ENCODE assay signal across 8 cellular contexts in the genomic region with DNA sequence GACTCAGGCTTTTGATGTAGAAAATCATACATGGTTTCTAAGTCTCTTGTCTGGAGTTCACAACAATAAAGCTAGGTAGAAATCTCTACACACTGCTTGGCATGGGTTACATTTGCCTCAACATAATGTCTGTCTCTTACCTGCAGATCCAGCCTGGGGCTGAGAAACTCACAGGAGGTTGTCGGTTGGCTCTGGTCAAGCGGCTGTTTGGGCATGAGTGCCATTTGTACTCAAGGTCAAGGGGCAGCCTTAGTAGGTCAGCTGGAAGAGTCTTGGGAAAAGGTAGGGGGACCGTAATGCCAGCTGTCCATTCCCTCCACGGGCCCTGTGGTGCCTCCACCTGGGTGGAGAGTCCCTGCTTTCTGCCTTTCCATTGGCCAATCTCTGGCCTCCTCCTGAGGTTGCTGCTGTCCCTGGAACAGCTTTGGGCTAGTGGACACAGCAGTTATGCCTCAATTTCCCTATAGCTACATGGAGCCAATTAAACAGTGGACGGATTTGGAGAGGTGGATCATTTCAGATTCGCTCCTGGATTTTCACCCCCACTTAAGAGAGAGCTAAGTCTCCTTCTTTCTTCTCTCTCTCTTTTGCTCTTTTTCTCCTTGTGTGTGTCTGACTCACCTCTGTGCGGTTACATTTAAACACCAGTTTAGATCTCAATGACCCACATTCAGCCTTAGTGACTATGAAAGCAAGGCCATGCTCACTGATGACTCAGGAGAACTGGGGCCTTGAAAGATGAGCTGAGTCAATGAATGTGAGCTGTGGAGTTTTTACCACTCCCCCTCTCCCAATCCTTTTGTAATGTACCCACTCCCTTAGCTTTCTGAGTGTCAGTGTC.
A peak's percentile ranks its signal among the peaks of the same experiment; 100 is the strongest.
DNase-seq lines count a peak whose midpoint lies in the region; ATAC-seq and TF ChIP-seq lines count a peak whose summit lies in the region.

No MANE protein-coding gene starts in this region.

- intact Hi-C loops in activated T-helper 1 cell treated with anti-CD3 and anti-CD28 coated beads, Interleukin-12 subunit alpha, Interleukin-12 subunit beta, Interleukin-2, Interleukin-4 antibody, amounts not matched to agents 30 ng/mL and 10 ng/mL and 1 ng/mL, durations not matched to agents 14 hours and 24 hours and 36 hours (cut with micrococcal nuclease) = loop anchor here (1.0 to 10.0 kb wide), 7 partner anchors 9 to 100 kb away; no protein-coding TSS in a partner anchor

- POLR2A ChIA-PET in AG04450 (lab: Yijun Ruan, JAX) = interaction anchor here (0.6 to 3.1 kb wide), 14 partner anchors 9 to 200 kb away, joined by 3 to 11 read pairs (median 4); partner anchors contain the start of genes HIF1A and SNAPC1

- no peak overlapping the region for H3K4me3 ChIP-seq in AG04450 (ENCODE audit: low read depth, low read length)

- DNase-seq in AG04450 (ENCODE audit: low read depth, low spot score) (peak; percentile 98), HT1080 (ENCODE audit: low read depth) (peak; percentile 99), hepatic stellate cell (ENCODE audit: low spot score) (peak; percentile 81), NCI-H2171 treated with DMSO at 0.1 percent for 48 hours (lab: John Stamatoyannopoulos, UW) (no peak), NCI-H2081 (lab: John Stamatoyannopoulos, UW) (no peak)
- peak; percentile 45 for DNase-seq in activated T-helper 1 cell treated with anti-CD3 and anti-CD28 coated beads, Interleukin-12 subunit alpha, Interleukin-12 subunit beta, Interleukin-2, Interleukin-4 antibody, amounts not matched to agents 30 ng/mL and 10 ng/mL and 1 ng/mL, durations not matched to agents 14 hours and 24 hours and 36 hours (ENCODE audit: low spot score)
- no peak for DNase-seq in stimulated activated naive B cell treated with anti-CD40 and anti-IgM and Interleukin-4, amounts not matched to agents 10 μg/mL and 1 μg/mL and 100 μg/mL, for 72 hours

- peak overlapping the region; percentile 98 for H3K27ac ChIP-seq in AG04450 (ENCODE audit: low read depth, low read length)

- H3K27me3 ChIP-seq in AG04450 (ENCODE audit: control insufficient read depth, insufficient read depth, low read length) = no peaks in the 10 kb centered on the region

- H3K27ac Mint-ChIP-seq in activated T-helper 1 cell treated with anti-CD3 and anti-CD28 coated beads, Interleukin-12 subunit alpha, Interleukin-12 subunit beta, Interleukin-2, Interleukin-4 antibody, amounts not matched to agents 30 ng/mL and 10 ng/mL and 1 ng/mL, durations not matched to agents 14 hours and 24 hours and 36 hours = peak overlapping the region; percentile 68
- peak overlapping the region; percentile 31 for H3K27ac Mint-ChIP-seq in stimulated activated naive B cell treated with anti-CD40 and anti-IgM and Interleukin-4, amounts not matched to agents 10 μg/mL and 1 μg/mL and 100 μg/mL, for 72 hours

- H3K4me3 Mint-ChIP-seq in activated T-helper 1 cell treated with anti-CD3 and anti-CD28 coated beads, Interleukin-12 subunit alpha, Interleukin-12 subunit beta, Interleukin-2, Interleukin-4 antibody, amounts not matched to agents 30 ng/mL and 10 ng/mL and 1 ng/mL, durations not matched to agents 14 hours and 24 hours and 36 hours = peak overlapping the region; percentile 15
- H3K4me3 Mint-ChIP-seq in stimulated activated naive B cell treated with anti-CD40 and anti-IgM and Interleukin-4, amounts not matched to agents 10 μg/mL and 1 μg/mL and 100 μg/mL, for 72 hours = no peak overlapping the region

- peaks cover 6% of the 10 kb centered on the region for H3K36me3 Mint-ChIP-seq in activated T-helper 1 cell treated with anti-CD3 and anti-CD28 coated beads, Interleukin-12 subunit alpha, Interleukin-12 subunit beta, Interleukin-2, Interleukin-4 antibody, amounts not matched to agents 30 ng/mL and 10 ng/mL and 1 ng/mL, durations not matched to agents 14 hours and 24 hours and 36 hours (ENCODE audit: low read depth)
- no peaks in the 10 kb centered on the region for H3K36me3 Mint-ChIP-seq in stimulated activated naive B cell treated with anti-CD40 and anti-IgM and Interleukin-4, amounts not matched to agents 10 μg/mL and 1 μg/mL and 100 μg/mL, for 72 hours

- CTCF ChIA-PET in AG04450 (lab: Charles Lee) = interaction anchor here (0.6 to 2.0 kb wide), 3 partner anchors 16 to 92 kb away, joined by 4 to 7 read pairs (median 4); no protein-coding TSS in a partner anchor

- H3K27me3 Mint-ChIP-seq in activated T-helper 1 cell treated with anti-CD3 and anti-CD28 coated beads, Interleukin-12 subunit alpha, Interleukin-12 subunit beta, Interleukin-2, Interleukin-4 antibody, amounts not matched to agents 30 ng/mL and 10 ng/mL and 1 ng/mL, durations not matched to agents 14 hours and 24 hours and 36 hours (ENCODE audit: insufficient read depth) = no peaks in the 10 kb centered on the region
- no peaks in the 10 kb centered on the region for H3K27me3 Mint-ChIP-seq in stimulated activated naive B cell treated with anti-CD40 and anti-IgM and Interleukin-4, amounts not matched to agents 10 μg/mL and 1 μg/mL and 100 μg/mL, for 72 hours

- ATAC-seq in stimulated activated naive B cell treated with anti-CD40 and anti-IgM and Interleukin-4, amounts not matched to agents 10 μg/mL and 1 μg/mL and 100 μg/mL, for 72 hours (replicated peaks) = peak in 1 of 2 donors; percentile 59
- ATAC-seq in HG03460 (IDR thresholded peaks at IDR 0.05; ENCODE audit: unreplicated experiment) = no peak

- no peaks in the 10 kb centered on the region for H3K9me3 ChIP-seq in AG04450 (ENCODE audit: control insufficient read depth, insufficient read depth, low read length)

- H3K9me3 Mint-ChIP-seq in activated T-helper 1 cell treated with anti-CD3 and anti-CD28 coated beads, Interleukin-12 subunit alpha, Interleukin-12 subunit beta, Interleukin-2, Interleukin-4 antibody, amounts not matched to agents 30 ng/mL and 10 ng/mL and 1 ng/mL, durations not matched to agents 14 hours and 24 hours and 36 hours = peaks cover 6% of the 10 kb centered on the region
- H3K9me3 Mint-ChIP-seq in stimulated activated naive B cell treated with anti-CD40 and anti-IgM and Interleukin-4, amounts not matched to agents 10 μg/mL and 1 μg/mL and 100 μg/mL, for 72 hours = no peaks in the 10 kb centered on the region

- no peak for TF ChIP-seq CTCF in AG04450 (IDR thresholded peaks at IDR 0.05; ENCODE audit: low read depth, low read length)

- peaks cover 70% of the 10 kb centered on the region for H3K4me1 Mint-ChIP-seq in activated T-helper 1 cell treated with anti-CD3 and anti-CD28 coated beads, Interleukin-12 subunit alpha, Interleukin-12 subunit beta, Interleukin-2, Interleukin-4 antibody, amounts not matched to agents 30 ng/mL and 10 ng/mL and 1 ng/mL, durations not matched to agents 14 hours and 24 hours and 36 hours (ENCODE audit: low read depth)
- H3K4me1 Mint-ChIP-seq in stimulated activated naive B cell treated with anti-CD40 and anti-IgM and Interleukin-4, amounts not matched to agents 10 μg/mL and 1 μg/mL and 100 μg/mL, for 72 hours = peaks cover 36 to 52% of the 10 kb centered on the region in 2 donors

Comparison
In these comparisons a context has a peak if more than half of its experiments do, and no peak if none do; other contexts are left out.
1. DNase-seq: peak in AG04450 (single experiment), HT1080 (single experiment), activated T-helper 1 cell treated with anti-CD3 and anti-CD28 coated beads, Interleukin-12 subunit alpha, Interleukin-12 subunit beta, Interleukin-2, Interleukin-4 antibody, amounts not matched to agents 30 ng/mL and 10 ng/mL and 1 ng/mL, durations not matched to agents 14 hours and 24 hours and 36 hours (single experiment) and hepatic stellate cell (single experiment); none in stimulated activated naive B cell treated with anti-CD40 and anti-IgM and Interleukin-4, amounts not matched to agents 10 μg/mL and 1 μg/mL and 100 μg/mL, for 72 hours (single experiment), NCI-H2171 treated with DMSO at 0.1 percent for 48 hours (single experiment) and NCI-H2081 (0 of 2).